Comparison of ENCODE assay signal across 8 cellular contexts in the genomic region with DNA sequence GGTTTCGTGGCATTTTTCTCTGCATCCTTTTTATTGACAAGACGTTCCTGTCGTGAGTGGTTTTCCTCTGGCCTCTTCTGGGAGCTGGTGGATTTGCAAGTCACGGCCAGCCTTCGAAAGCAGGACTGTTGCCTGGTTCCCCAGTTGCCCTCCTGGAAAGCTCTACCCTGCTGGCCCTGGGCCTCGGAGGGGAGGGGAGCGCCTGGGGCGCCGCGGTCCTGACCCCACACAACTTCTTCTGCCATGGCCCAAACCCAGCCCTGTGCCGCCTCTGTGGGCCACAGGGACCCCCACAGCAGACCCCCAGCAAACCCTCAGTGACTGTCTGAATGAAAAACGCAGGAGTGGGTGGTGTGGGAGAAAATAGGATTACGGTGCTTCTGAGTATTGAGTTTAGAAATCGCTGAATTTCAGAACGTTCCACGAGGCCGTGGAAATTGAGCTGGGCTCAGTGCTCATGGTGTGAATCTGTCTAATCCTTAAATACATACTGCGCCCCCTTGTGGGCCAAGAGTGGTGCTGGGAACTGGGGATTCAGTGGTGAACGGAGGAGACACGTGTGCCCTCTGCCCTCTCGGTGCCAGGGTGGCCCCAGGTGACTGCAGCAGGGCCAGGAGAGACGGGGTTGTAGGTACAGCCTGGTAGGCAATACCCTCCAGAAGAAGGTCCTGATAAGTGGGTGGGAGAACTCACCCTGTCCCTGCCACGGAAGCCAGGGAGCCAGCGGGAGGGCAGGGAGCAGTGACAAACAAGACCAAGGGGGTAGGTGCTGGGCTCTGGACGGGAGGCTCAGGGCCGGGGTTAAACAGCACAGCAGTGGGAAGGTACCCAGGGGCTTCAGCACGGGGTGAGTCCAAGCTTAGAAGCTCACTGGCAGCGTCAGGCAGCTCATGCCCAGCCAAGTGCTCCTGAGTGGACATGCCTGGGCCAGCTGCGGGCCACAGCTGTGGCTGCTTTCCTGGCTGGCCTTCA.
DNase-seq lines count a peak whose midpoint lies in the region; ATAC-seq and TF ChIP-seq lines count a peak whose summit lies in the region.

No MANE protein-coding gene starts in this region.

- H3K27ac Mint-ChIP-seq in Caco-2 (ENCODE audit: unreplicated experiment) (no peak overlapping the region), type B pancreatic cell (no peak overlapping the region)

- no peak for ATAC-seq in HG02840 (IDR thresholded peaks at IDR 0.05; ENCODE audit: low FRiP score, unreplicated experiment)

- no peaks in the 10 kb centered on the region for H3K36me3 Mint-ChIP-seq in Caco-2 (ENCODE audit: insufficient read depth, unreplicated experiment)
- no peaks in the 10 kb centered on the region for H3K36me3 Mint-ChIP-seq in type B pancreatic cell

- intact Hi-C loops in Caco-2 (cut with micrococcal nuclease; ENCODE audit: unreplicated experiment), result no loop called here

- H3K27me3 ChIP-seq in Caco-2 (replicated peaks; ENCODE audit: control insufficient read depth, insufficient read depth, low read length), result no peaks in the 10 kb centered on the region

- no peaks in the 10 kb centered on the region for H3K9me3 Mint-ChIP-seq in Caco-2 (ENCODE audit: unreplicated experiment)
- no peaks in the 10 kb centered on the region for H3K9me3 Mint-ChIP-seq in type B pancreatic cell

- in situ Hi-C loops in KBM-7 (cut with MboI; ENCODE audit: low pct_unique_long_range_greater_than_20kb, low sequenced_read_pairs), result no loop called here

- POLR2A ChIA-PET in Caco-2 (lab: Charles Lee), result no interaction called here

- H3K27me3 Mint-ChIP-seq in Caco-2 (ENCODE audit: insufficient read depth, unreplicated experiment), result peaks cover 29% of the 10 kb centered on the region
- H3K27me3 Mint-ChIP-seq in type B pancreatic cell, result peaks cover 32% of the 10 kb centered on the region

- TF ChIP-seq CTCF in Caco-2 (IDR thresholded peaks at IDR 0.05; ENCODE audit: insufficient read depth in 1 of 2, low read depth in 1 of 2, low read length in 1 of 2, severe bottlenecking in 1 of 2, unreplicated experiment in 1 of 2) (peak; percentile 46 to 63), type B pancreatic cell (conservative IDR thresholded peaks at IDR 0.05) (peak; percentile 82)

- no peaks in the 10 kb centered on the region for H3K4me1 Mint-ChIP-seq in Caco-2 (ENCODE audit: low read depth, unreplicated experiment)
- H3K4me1 Mint-ChIP-seq in type B pancreatic cell (ENCODE audit: unreplicated experiment), result peaks cover 25% of the 10 kb centered on the region

- no TSS peak for BruUV-seq in Caco-2 (replicated peaks; lab: Mats Ljungman, UMichigan)

- CTCF ChIA-PET in Caco-2 (lab: Charles Lee), result interaction anchor here (1.5 kb wide), 1 partner anchor 324 kb away, joined by 4 read pairs; no protein-coding TSS in a partner anchor

- no peaks in the 10 kb centered on the region for H3K36me3 ChIP-seq in Caco-2 (ENCODE audit: control insufficient read depth, insufficient read depth, low read length)

- peak; percentile 68 to 73 for DNase-seq in Caco-2
- peak; percentile 73 for DNase-seq in KBM-7
- DNase-seq in SHP77 treated with DMSO at 0.1 percent for 48 hours (lab: John Stamatoyannopoulos, UW), result peak; percentile 61
- peak; percentile 48 for DNase-seq in activated gamma-delta T cell treated with anti-CD3 and anti-CD28 coated beads, Interleukin-2, amount 50 U/mL, for 16 hours (ENCODE audit: low read depth)
- peak; percentile 36 for DNase-seq in glomerular endothelial cell (ENCODE audit: extremely low read depth, low read depth, low spot score)
- DNase-seq in pons (ENCODE audit: low spot score), result peak; percentile 84
- DNase-seq in type B pancreatic cell (ENCODE audit: extremely low spot score, unreplicated experiment), result no peak

- H3K4me1 ChIP-seq in Caco-2, result peaks cover 5% of the 10 kb centered on the region

- H3K4me3 ChIP-seq in Caco-2 (ENCODE audit: low read depth, low read length), result no peak overlapping the region

- H3K9me3 ChIP-seq in Caco-2, result no peaks in the 10 kb centered on the region

- H3K4me3 Mint-ChIP-seq in Caco-2 (ENCODE audit: unreplicated experiment), result no peak overlapping the region
- no peak overlapping the region for H3K4me3 Mint-ChIP-seq in type B pancreatic cell
